18 cellular contexts compared by ENCODE assay signal in the genomic region with DNA sequence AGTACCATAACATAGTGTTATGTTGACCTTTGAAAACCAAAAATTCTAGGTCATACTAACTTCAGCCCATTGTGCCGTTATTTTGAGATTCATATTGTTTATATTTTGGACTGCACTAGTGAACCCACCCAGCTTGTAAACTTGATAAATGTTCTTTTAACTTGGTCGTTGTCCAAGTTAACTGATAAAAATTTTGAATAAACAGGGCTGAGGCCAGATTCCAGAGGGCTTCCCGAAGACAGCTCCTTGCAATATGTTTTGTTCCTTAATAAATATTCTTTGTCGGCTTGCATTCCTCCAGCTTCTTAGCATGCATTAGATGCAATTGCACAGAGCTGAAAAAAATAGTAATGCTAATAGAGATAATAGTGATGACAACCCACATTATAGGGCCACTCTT.
DNase-seq lines count a peak whose midpoint lies in the region; ATAC-seq and TF ChIP-seq lines count a peak whose summit lies in the region.
"Had no signal": no experiment of that assay in that cellular context is flagged by ENCODE, and none has a peak within 500 bp of the region (broad histone marks: within the 10 kb centered on the region; RNA-seq: fewer than 3 reads in every experiment).

No MANE protein-coding gene starts in this region.

- TF ChIP-seq CTCF in fibroblast of villous mesenchyme (IDR thresholded peaks at IDR 0.05; ENCODE audit: insufficient read depth, low read depth, low read length) (no peak), lung (IDR thresholded peaks at IDR 0.05; ENCODE audit: control extremely low read depth, extremely low read depth) (no peak), osteoblast (IDR thresholded peaks at IDR 0.05; ENCODE audit: extremely low read depth, low read depth, low read length) (no peak), foreskin keratinocyte (conservative IDR thresholded peaks at IDR 0.05) (no peak)

- ATAC-seq in lung (ENCODE audit: insufficient read depth, low FRiP score) (peak; percentile 41), foreskin keratinocyte (no peak), GM21515 (IDR thresholded peaks at IDR 0.05; ENCODE audit: unreplicated experiment) (no peak)
- ATAC-seq: GM12878 had no signal

- no peak overlapping the region for H2AFZ ChIP-seq in osteoblast (ENCODE audit: low read length)
- H2AFZ ChIP-seq: GM23248 had no signal

- H3K36me3 ChIP-seq in lung (ENCODE audit: control insufficient read depth in 2 of 2, insufficient read depth in 2 of 2, low read length in 2 of 2) (no peaks in the 10 kb centered on the region), osteoblast (ENCODE audit: insufficient read depth, low read length) (no peaks in the 10 kb centered on the region)
- H3K36me3 ChIP-seq: BLaER1, HAP-1 had no signal

- H3K9me3 ChIP-seq in lung (ENCODE audit: control insufficient read depth in 2 of 2, insufficient read depth in 1 of 2, low read length in 1 of 2) (peaks cover 0 to 2% of the 10 kb centered on the region in 2 donors), osteoblast (ENCODE audit: low read depth, low read length) (no peaks in the 10 kb centered on the region)
- H3K9me3 ChIP-seq: HAP-1 had no signal

- DNase-seq in amniotic epithelial cell (ENCODE audit: low read depth) (peak; percentile 2), fibroblast of villous mesenchyme (ENCODE audit: low read depth) (peak; percentile 72), lung (ENCODE audit: low spot score) (no peak), osteoblast (ENCODE audit: insufficient read length, low spot score, missing footprints) (peak; percentile 22), foreskin keratinocyte (no peak), DMS79 (lab: John Stamatoyannopoulos, UW) (no peak), NCI-H2171 treated with DMSO at 0.1 percent for 48 hours (lab: John Stamatoyannopoulos, UW) (no peak)
- DNase-seq: 8988T; CD4-positive, alpha-beta memory T cell; DMS153; DMS79 treated with DMSO at 0.1 percent for 48 hours; GM23248; IMR-90 had no signal

- H4K20me1 ChIP-seq in osteoblast (ENCODE audit: insufficient read depth, low read length) = no peaks in the 10 kb centered on the region
- H4K20me1 ChIP-seq: BLaER1 had no signal

- H3K27me3 ChIP-seq in lung (ENCODE audit: control insufficient read depth, insufficient read depth) (no peaks in the 10 kb centered on the region), osteoblast (ENCODE audit: insufficient read depth, low read length) (no peaks in the 10 kb centered on the region), foreskin keratinocyte (peaks cover 19% of the 10 kb centered on the region)
- H3K27me3 ChIP-seq: BLaER1 had no signal

- no peaks in the 10 kb centered on the region for H3K79me2 ChIP-seq in osteoblast (ENCODE audit: insufficient read depth, low read length)

- H3K27ac ChIP-seq in lung (ENCODE audit: low read depth in 1 of 2, low read length in 1 of 2) (no peak overlapping the region), osteoblast (ENCODE audit: low read depth, low read length) (no peak overlapping the region), foreskin keratinocyte (no peak overlapping the region)
- H3K27ac ChIP-seq: BLaER1, GM23248, HL-60 had no signal

- H3K4me3 ChIP-seq in fibroblast of villous mesenchyme (ENCODE audit: low read depth, low read length) (no peak overlapping the region), lung (no peak overlapping the region), osteoblast (ENCODE audit: insufficient read depth, low read length) (no peak overlapping the region)
- H3K4me3 ChIP-seq: BLaER1, GM12878, GM23248, HAP-1 had no signal

- H3K4me1 ChIP-seq in lung (ENCODE audit: control insufficient read depth in 2 of 2, insufficient read depth in 2 of 2, low read length in 2 of 2) (peaks cover 0 to 2% of the 10 kb centered on the region in 2 donors), osteoblast (ENCODE audit: insufficient read depth, low read length) (peaks cover 11% of the 10 kb centered on the region), foreskin keratinocyte (no peaks in the 10 kb centered on the region)
- H3K4me1 ChIP-seq: BLaER1, HAP-1 had no signal

- H3K4me2 ChIP-seq in osteoblast (ENCODE audit: insufficient read depth, low read length) = no peak overlapping the region
- H3K4me2 ChIP-seq: BLaER1 had no signal

- WGBS in lung, 2 donors = 44 to 68% methylated on average over 4 of the region's 4 CpGs

Comparison
In these comparisons a context has a peak if more than half of its experiments do, and no peak if none do; other contexts are left out.
1. DNase-seq: peak in amniotic epithelial cell (single experiment), fibroblast of villous mesenchyme (single experiment) and osteoblast (single experiment); none in lung (single experiment), foreskin keratinocyte (0 of 2), DMS79 (single experiment) and NCI-H2171 treated with DMSO at 0.1 percent for 48 hours (single experiment).